In the genomic region with DNA sequence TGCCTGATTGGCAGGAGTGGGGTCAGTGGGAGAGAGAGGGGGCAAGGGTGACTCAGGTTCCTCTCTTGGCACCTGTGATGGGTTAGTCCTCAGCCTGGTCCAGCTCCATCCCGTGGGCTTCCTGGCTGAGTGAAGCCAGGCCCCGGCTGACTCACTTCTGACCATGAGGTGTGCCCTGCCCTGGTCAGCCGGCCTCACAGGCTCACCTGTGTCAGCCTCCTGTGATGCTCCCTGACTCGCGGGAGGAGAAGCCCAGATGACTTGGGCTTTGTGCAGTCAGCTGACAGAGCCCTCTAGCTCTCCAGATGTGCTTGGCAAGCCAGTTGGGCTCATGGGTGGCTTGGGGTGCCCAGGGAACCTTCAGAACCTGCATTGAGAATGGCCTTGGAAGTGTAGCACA, we compare ENCODE assay signal across 10 cellular contexts. TPM values are rescaled to one million over a fixed set of nuclear protein-coding genes. Genes with fewer than 3 reads are reported as not detected.
DNase-seq lines count a peak whose midpoint lies in the region; ATAC-seq and TF ChIP-seq lines count a peak whose summit lies in the region.
"Had no signal": no experiment of that assay in that cellular context is flagged by ENCODE, and none has a peak within 500 bp of the region (broad histone marks: within the 10 kb centered on the region; RNA-seq: fewer than 3 reads in every experiment).

No MANE protein-coding gene starts in this region.

- TF ChIP-seq EP300 in esophagus muscularis mucosa (IDR thresholded peaks at IDR 0.05): no peak

- H3K4me1 ChIP-seq in HAP-1 (no peaks in the 10 kb centered on the region), esophagus muscularis mucosa (peaks cover 0 to 17% (median 2%) of the 10 kb centered on the region in 4 donors)

- H3K36me3 ChIP-seq in brain microvascular endothelial cell (replicated peaks) (no peaks in the 10 kb centered on the region), HAP-1 (replicated peaks) (no peaks in the 10 kb centered on the region), esophagus muscularis mucosa (no peaks in the 10 kb centered on the region)

- ATAC-seq in HG03342 (IDR thresholded peaks at IDR 0.05; ENCODE audit: unreplicated experiment): peak; percentile 9

- TF ChIP-seq CTCF in brain microvascular endothelial cell (IDR thresholded peaks at IDR 0.05; ENCODE audit: low read depth, low read length, missing control alignments) (no peak), esophagus muscularis mucosa (IDR thresholded peaks at IDR 0.05) (no peak)

- no peak for TF ChIP-seq POLR2A in esophagus muscularis mucosa (IDR thresholded peaks at IDR 0.05; ENCODE audit: low read depth)

- no peaks in the 10 kb centered on the region for H3K27me3 ChIP-seq in brain microvascular endothelial cell (replicated peaks)
- no peaks in the 10 kb centered on the region for H3K27me3 ChIP-seq in HAP-1 (ENCODE audit: low read depth)
- no peaks in the 10 kb centered on the region for H3K27me3 ChIP-seq in esophagus muscularis mucosa

- in situ Hi-C loops in brain microvascular endothelial cell (cut with HindIII; ENCODE audit: low pct_ligation_motif_present, low sequenced_read_pairs) (no loop called here), HAP-1 (cut with MboI; ENCODE audit: low sequenced_read_pairs) (no loop called here)

- peak; percentile 30 to 39 for DNase-seq in stimulated activated CD4-positive, alpha-beta T cell treated with anti-CD3 and anti-CD28 coated beads, Interleukin-2, amount 100 ng/mL, for 24 hours
- DNase-seq in stimulated activated CD4-positive, alpha-beta T cell treated with anti-CD3 and anti-CD28 coated beads, Interleukin-2, amount 100 ng/mL, for 48 hours: no peak
- DNase-seq in brain microvascular endothelial cell (no peak), D341Med (ENCODE audit: low spot score) (no peak), HAP-1 (ENCODE audit: low spot score in 2 of 2) (no peak), amniotic stem cell (lab: John Stamatoyannopoulos, UW) (no peak), esophagus muscularis mucosa (ENCODE audit: extremely low spot score) (no peak)
- DNase-seq: NCI-H1930 had no signal

- H3K9me3 ChIP-seq in HAP-1 (no peaks in the 10 kb centered on the region), esophagus muscularis mucosa (no peaks in the 10 kb centered on the region)

- H3K4me3 ChIP-seq in brain microvascular endothelial cell (ENCODE audit: low read depth, low read length) (no peak overlapping the region), HAP-1 (no peak overlapping the region), esophagus muscularis mucosa (no peak overlapping the region)

- intact Hi-C loops in esophagus muscularis mucosa (cut with DNase I): no loop called here

- H3K27ac ChIP-seq in brain microvascular endothelial cell (peak overlapping the region; percentile 7), esophagus muscularis mucosa (replicated peaks in 1 of 4) (no peak overlapping the region)
- H3K27ac ChIP-seq: parathyroid adenoma had no signal

- 92% methylated on average over 3 of the region's 5 CpGs for WGBS in esophagus muscularis mucosa

RNA-seq across cellular contexts. Expression of gene PPIF, which starts 16.0 kb away (rescaled TPM):
- 10 to 100 TPM; 19.5 to 42.2 (median 24.4) TPM for total RNA-seq in esophagus muscularis mucosa

Comparison
In these comparisons a context has a peak if more than half of its experiments do, and no peak if none do; other contexts are left out.
1. DNase-seq: peak in stimulated activated CD4-positive, alpha-beta T cell treated with anti-CD3 and anti-CD28 coated beads, Interleukin-2, amount 100 ng/mL, for 24 hours (2 of 2); none in stimulated activated CD4-positive, alpha-beta T cell treated with anti-CD3 and anti-CD28 coated beads, Interleukin-2, amount 100 ng/mL, for 48 hours (0 of 2), brain microvascular endothelial cell (single experiment), D341Med (single experiment), HAP-1 (0 of 2), amniotic stem cell (single experiment) and esophagus muscularis mucosa (single experiment).